9 cellular contexts compared by ENCODE assay signal in the genomic region with DNA sequence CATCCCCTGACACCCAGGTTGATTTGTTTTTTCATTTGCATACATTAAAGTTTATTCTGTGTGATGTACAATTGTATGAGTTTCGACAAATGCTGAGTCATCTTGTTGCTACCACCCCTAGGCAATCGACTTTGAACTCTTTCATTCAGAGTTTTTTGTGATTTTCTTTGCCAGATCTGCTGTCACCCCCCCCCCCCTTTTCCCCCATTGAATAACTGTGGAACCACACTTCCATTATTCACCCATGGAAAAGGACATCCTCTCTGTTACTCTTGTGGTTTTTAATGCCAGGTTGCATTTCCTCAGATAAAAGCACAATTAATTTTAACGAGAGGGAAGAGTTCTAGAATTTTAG. TPM values are rescaled to one million over a fixed set of nuclear protein-coding genes. Genes with fewer than 3 reads are reported as not detected.
DNase-seq lines count a peak whose midpoint lies in the region; ATAC-seq and TF ChIP-seq lines count a peak whose summit lies in the region.
"Had no signal": no experiment of that assay in that cellular context is flagged by ENCODE, and none has a peak within 500 bp of the region (broad histone marks: within the 10 kb centered on the region; RNA-seq: fewer than 3 reads in every experiment).

No MANE protein-coding gene starts in this region.

- no peak overlapping the region for H3K18ac ChIP-seq in mesenchymal stem cell (ENCODE audit: low read depth in 1 of 2, low read length in 2 of 2)

- DNase-seq in DND-41 (no peak), NCI-H526 (lab: John Stamatoyannopoulos, UW) (peak; percentile 66 to 72), mammary epithelial cell (peak; percentile 42), mesenchymal stem cell (no peak), pons (ENCODE audit: low spot score) (no peak)
- no peak for DNase-seq in naive thymus-derived CD8-positive, alpha-beta T cell
- DNase-seq: NCI-H524 treated with DMSO at 0.1 percent for 48 hours, nephron progenitor cell had no signal

- peak overlapping the region in 8 of 10 donors; percentile 2 to 68 (median 49) for H3K4me3 Mint-ChIP-seq in naive thymus-derived CD8-positive, alpha-beta T cell
- H3K4me3 Mint-ChIP-seq: nephron progenitor cell had no signal

- H2BK120ac ChIP-seq in mesenchymal stem cell (ENCODE audit: low read depth, low read length), result no peak overlapping the region

- H3K9ac ChIP-seq in DND-41 (ENCODE audit: low read depth, low read length) (peak overlapping the region; percentile 1; the same call in 1 of the 2 replicates), mammary epithelial cell (ENCODE audit: insufficient read depth, low read length) (no peak overlapping the region), mesenchymal stem cell (ENCODE audit: low read length) (no peak overlapping the region)

- no peak overlapping the region for H2AK5ac ChIP-seq in mesenchymal stem cell (ENCODE audit: low read length, severe bottlenecking)

- intact Hi-C loops in mammary epithelial cell (cut with micrococcal nuclease), result no loop called here

- peaks cover 3% of the 10 kb centered on the region for H3K79me1 ChIP-seq in mesenchymal stem cell (replicated peaks; ENCODE audit: low read length, poor library complexity, severe bottlenecking)

- H3K36me3 Mint-ChIP-seq in naive thymus-derived CD8-positive, alpha-beta T cell, result peaks cover 0 to 21% (median 4%) of the 10 kb centered on the region in 3 donors

- POLR2A ChIA-PET in naive thymus-derived CD8-positive, alpha-beta T cell (lab: Charles Lee), result no interaction called here

- H4K91ac ChIP-seq in mesenchymal stem cell (ENCODE audit: low read length), result no peak overlapping the region

- peaks cover 18% of the 10 kb centered on the region for H3K36me3 ChIP-seq in DND-41 (ENCODE audit: insufficient read depth, low read length)
- H3K36me3 ChIP-seq in mammary epithelial cell (ENCODE audit: insufficient read depth, low read length), result peaks cover 4% of the 10 kb centered on the region
- peaks cover 0 to 5% of the 10 kb centered on the region in 2 experiments for H3K36me3 ChIP-seq in mesenchymal stem cell (ENCODE audit: control insufficient read depth in 1 of 2, insufficient read depth in 2 of 2, low read depth in 1 of 2, low read length in 2 of 2)

- CTCF ChIA-PET in mammary epithelial cell (lab: Charles Lee; ENCODE audit: low non-redundant PET), result no interaction called here

- no peaks in the 10 kb centered on the region for H3K27me3 ChIP-seq in DND-41 (ENCODE audit: insufficient read depth, low read length, poor library complexity)
- no peaks in the 10 kb centered on the region for H3K27me3 ChIP-seq in mammary epithelial cell (ENCODE audit: insufficient read depth, low read length)
- H3K27me3 ChIP-seq in mesenchymal stem cell (ENCODE audit: control insufficient read depth in 1 of 2, insufficient read depth in 1 of 2, low read length in 2 of 2), result no peaks in the 10 kb centered on the region

- in situ Hi-C loops in mammary epithelial cell (cut with MboI; ENCODE audit: low sequenced_read_pairs in 2 of 2), result no loop called here

- H3K9me3 ChIP-seq in DND-41 (ENCODE audit: insufficient read depth, low read length, severe bottlenecking), result no peaks in the 10 kb centered on the region
- H3K9me3 ChIP-seq in mammary epithelial cell (replicated peaks; ENCODE audit: insufficient read depth, low read length), result no peaks in the 10 kb centered on the region
- no peaks in the 10 kb centered on the region for H3K9me3 ChIP-seq in mesenchymal stem cell (ENCODE audit: control insufficient read depth, low read length)

- peaks cover 54 to 93% (median 80%) of the 10 kb centered on the region in 4 donors for H3K4me1 Mint-ChIP-seq in naive thymus-derived CD8-positive, alpha-beta T cell

- H3K9me3 Mint-ChIP-seq in naive thymus-derived CD8-positive, alpha-beta T cell, result no peaks in the 10 kb centered on the region
- H3K9me3 Mint-ChIP-seq: nephron progenitor cell had no signal

- no peak overlapping the region for H3K14ac ChIP-seq in mesenchymal stem cell (ENCODE audit: low read length in 2 of 2)

- no peak overlapping the region for H2BK15ac ChIP-seq in mesenchymal stem cell (ENCODE audit: low read depth, poor library complexity, severe bottlenecking)

- H4K20me1 ChIP-seq in DND-41 (ENCODE audit: insufficient read depth, low read length), result peaks cover 21% of the 10 kb centered on the region; the same call in 1 of the 2 replicates
- H4K20me1 ChIP-seq in mammary epithelial cell (ENCODE audit: insufficient read depth, low read length), result peaks cover 8% of the 10 kb centered on the region

- 3% methylated on average over 3 of the region's 3 CpGs for WGBS in mammary epithelial cell (ENCODE audit: low coverage, missing lambda C conversion rate)
- WGBS in mesenchymal stem cell, result 74% methylated on average over 3 of the region's 3 CpGs

- TF ChIP-seq CTCF in DND-41 (IDR thresholded peaks at IDR 0.05; ENCODE audit: borderline replicate concordance, extremely low read depth, low read length, poor library complexity, severe bottlenecking) (no peak), mammary epithelial cell (conservative IDR thresholded peaks at IDR 0.05 in 1 of 2, IDR thresholded peaks at IDR 0.05 in 1 of 2; ENCODE audit: extremely low read depth in 1 of 2, insufficient read depth in 1 of 2, low read depth in 1 of 2, low read length in 2 of 2) (no peak)

- no peak overlapping the region for H2AFZ ChIP-seq in DND-41 (ENCODE audit: low read depth, low read length)
- H2AFZ ChIP-seq in mammary epithelial cell (ENCODE audit: low read depth, low read length), result no peak overlapping the region
- H2AFZ ChIP-seq in mesenchymal stem cell (ENCODE audit: low read depth, low read length), result no peak overlapping the region

- H3K23ac ChIP-seq in mesenchymal stem cell (ENCODE audit: low read length in 2 of 2), result no peak overlapping the region

- peak overlapping the region; percentile 93 for H3K27ac ChIP-seq in DND-41 (ENCODE audit: low read length)
- H3K27ac ChIP-seq in mammary epithelial cell (ENCODE audit: insufficient read depth, low read depth, low read length), result peak overlapping the region; percentile 55
- H3K27ac ChIP-seq in mesenchymal stem cell (ENCODE audit: low read length, poor library complexity, severe bottlenecking), result no peak overlapping the region

- H3K27ac Mint-ChIP-seq in naive thymus-derived CD8-positive, alpha-beta T cell, result peak overlapping the region in 3 of 10 donors; percentile 14 to 71 (median 56)
- H3K27ac Mint-ChIP-seq: nephron progenitor cell had no signal

- no peak overlapping the region for H2BK5ac ChIP-seq in mesenchymal stem cell (ENCODE audit: low read depth, low read length, poor library complexity, severe bottlenecking)

- no peak overlapping the region for H3K4me3 ChIP-seq in DND-41 (ENCODE audit: low read depth in 1 of 2, low read length in 2 of 2)
- no peak overlapping the region for H3K4me3 ChIP-seq in mammary epithelial cell (replicated peaks in 1 of 3; ENCODE audit: insufficient read depth in 1 of 3, low read depth in 2 of 3, low read length in 3 of 3)
- no peak overlapping the region for H3K4me3 ChIP-seq in mesenchymal stem cell (ENCODE audit: insufficient read depth in 1 of 2, low read depth in 1 of 2, low read length in 2 of 2)

- no peak overlapping the region for H3K4ac ChIP-seq in mesenchymal stem cell (ENCODE audit: low read depth in 1 of 2, low read length in 2 of 2)

- H3K4me2 ChIP-seq in DND-41 (ENCODE audit: insufficient read depth, low read length) (no peak overlapping the region), mammary epithelial cell (ENCODE audit: insufficient read depth, low read depth, low read length) (peak overlapping the region; percentile 72), mesenchymal stem cell (ENCODE audit: low read length, poor library complexity, severe bottlenecking) (no peak overlapping the region)

- H3K4me1 ChIP-seq in DND-41 (ENCODE audit: insufficient read depth, low read length) (peaks cover 61% of the 10 kb centered on the region), mammary epithelial cell (ENCODE audit: insufficient read depth, low read length) (peaks cover 32% of the 10 kb centered on the region), mesenchymal stem cell (ENCODE audit: control insufficient read depth, insufficient read depth, low read depth, low read length) (peaks cover 16% of the 10 kb centered on the region)

- H3K79me2 ChIP-seq in DND-41 (ENCODE audit: insufficient read depth, low read length), result peaks cover 96% of the 10 kb centered on the region
- H3K79me2 ChIP-seq in mammary epithelial cell (ENCODE audit: insufficient read depth, low read length), result peaks cover 97% of the 10 kb centered on the region

- dilution Hi-C loops in mammary epithelial cell (cut with HindIII; ENCODE audit: low sequenced_read_pairs), result no loop called here

- H3K27me3 Mint-ChIP-seq in naive thymus-derived CD8-positive, alpha-beta T cell, result no peaks in the 10 kb centered on the region

- ATAC-seq in DND-41 (ENCODE audit: insufficient read depth, low read depth) (no peak), HG02798 (IDR thresholded peaks at IDR 0.05; ENCODE audit: poor library complexity, unreplicated experiment) (no peak)
- ATAC-seq in naive thymus-derived CD8-positive, alpha-beta T cell, result no peak

- H4K8ac ChIP-seq in mesenchymal stem cell (ENCODE audit: low read length), result no peak overlapping the region

- H2BK12ac ChIP-seq in mesenchymal stem cell (ENCODE audit: low read length in 2 of 2), result no peak overlapping the region

- BruUV-seq in mammary epithelial cell (replicated peaks; lab: Mats Ljungman, UMichigan), result no TSS peak

RNA-seq across cellular contexts. Expression of gene FAM120AOS, which starts 13.7 kb away (rescaled TPM):
- 10 to 100 TPM; 29.3 to 32.5 TPM for total RNA-seq in mammary epithelial cell
- polyA plus RNA-seq in mammary epithelial cell, result 22.2 TPM
- polyA minus RNA-seq in mammary epithelial cell, result 2.9 TPM
- total RNA-seq in naive thymus-derived CD8-positive, alpha-beta T cell, result 10 to 100 TPM; 49.7 to 54.6 TPM
- 10 to 100 TPM; 49.3 to 59.7 (median 55.7) TPM for polyA plus RNA-seq in naive thymus-derived CD8-positive, alpha-beta T cell
- 27.5 TPM for polyA plus RNA-seq in mesenchymal stem cell (2013, experiment 1 of 2)
- 27.0 TPM for polyA plus RNA-seq in mesenchymal stem cell (2013, experiment 2 of 2)

RNA-seq across cellular contexts. Expression of gene FAM120A, which starts 15.6 kb away (rescaled TPM):
- 100 to 1,000 TPM; 100 to 116 TPM for total RNA-seq in mammary epithelial cell
- 84.7 TPM for polyA plus RNA-seq in mammary epithelial cell
- polyA minus RNA-seq in mammary epithelial cell, result 168 TPM
- 10 to 100 TPM; 82.2 to 85.4 TPM for total RNA-seq in naive thymus-derived CD8-positive, alpha-beta T cell
- polyA plus RNA-seq in naive thymus-derived CD8-positive, alpha-beta T cell, result 10 to 100 TPM in 1 of 3 donors, 1 to 10 TPM in 2; 7.8 to 10.7 (median 10.0) TPM
- polyA plus RNA-seq in mesenchymal stem cell (2013, experiment 1 of 2), result 83.8 TPM
- polyA plus RNA-seq in mesenchymal stem cell (2013, experiment 2 of 2), result 83.8 TPM

Comparison
In these comparisons a context has a peak if more than half of its experiments do, and no peak if none do; other contexts are left out.
1. DNase-seq: peak in NCI-H526 (2 of 2) and mammary epithelial cell (single experiment); none in DND-41 (single experiment), naive thymus-derived CD8-positive, alpha-beta T cell (0 of 10), mesenchymal stem cell (single experiment) and pons (single experiment).